In genomic region chr13:71902676-71903075, GRCh38 we compare ENCODE assay signal across 1 cellular context.
TF ChIP-seq lines count a peak whose summit lies in the region.

No MANE protein-coding gene starts in this region.

TF ChIP-seq in WTC11, 78 proteins besides CTCF, POLR2A, EP300 and RAD21 (continued from another document):
- TF ChIP-seq ZSCAN18 (CRISPR knock-in tag; IDR thresholded peaks at IDR 0.05) (no peak), ZNF512 (CRISPR knock-in tag; IDR thresholded peaks at IDR 0.05; ENCODE audit: borderline replicate concordance) (no peak), ZBTB21 (CRISPR knock-in tag; IDR thresholded peaks at IDR 0.05; ENCODE audit: borderline replicate concordance) (no peak), KAT7 (CRISPR knock-in tag; IDR thresholded peaks at IDR 0.05; ENCODE audit: borderline replicate concordance) (no peak), TCF7 (CRISPR knock-in tag; IDR thresholded peaks at IDR 0.05; ENCODE audit: low read depth) (no peak), OVOL2 (CRISPR knock-in tag; IDR thresholded peaks at IDR 0.05; ENCODE audit: borderline replicate concordance) (no peak), HMGXB4 (CRISPR knock-in tag; IDR thresholded peaks at IDR 0.05) (no peak), FOXK1 (CRISPR knock-in tag; IDR thresholded peaks at IDR 0.05) (no peak), GRHL2 (CRISPR knock-in tag; IDR thresholded peaks at IDR 0.05; ENCODE audit: insufficient replicate concordance, severe bottlenecking) (no peak), ZNF317 (CRISPR knock-in tag; IDR thresholded peaks at IDR 0.05; ENCODE audit: borderline replicate concordance, low read depth) (no peak), NFE2L1 (CRISPR knock-in tag; IDR thresholded peaks at IDR 0.05) (no peak)
